Comparison of ENCODE assay signal across 35 cellular contexts in genomic region chr19:17867087-17867486, GRCh38. TPM values are rescaled to one million over a fixed set of nuclear protein-coding genes. Genes with fewer than 3 reads are reported as not detected.
A peak's percentile ranks its signal among the peaks of the same experiment; 100 is the strongest.
DNase-seq lines count a peak whose midpoint lies in the region; ATAC-seq and TF ChIP-seq lines count a peak whose summit lies in the region.
"Had no signal": no experiment of that assay in that cellular context is flagged by ENCODE, and none has a peak within 500 bp of the region (broad histone marks: within the 10 kb centered on the region; RNA-seq: fewer than 3 reads in every experiment).

No MANE protein-coding gene starts in this region.

- H3K9ac ChIP-seq in neural progenitor cell, result no peak overlapping the region
- H3K9ac ChIP-seq: BLaER1, GM23248 had no signal

- H3K4me3 Mint-ChIP-seq in neural progenitor cell, result no peak overlapping the region
- H3K4me3 Mint-ChIP-seq: activated CD4-positive, alpha-beta memory T cell treated with anti-CD3 and anti-CD28 coated beads for 36 hours; activated naive CD8-positive, alpha-beta T cell; HFFc6; immature natural killer cell; memory B cell; stimulated activated naive CD8-positive, alpha-beta T cell treated with anti-CD3 and anti-CD28 coated beads, Interleukin-15, amount 100 ng/mL, for 72 hours; T-helper 1 cell treated with Interleukin-12 subunit alpha and Interleukin-12 subunit beta and Interleukin-4 antibody, amounts not matched to agents 30 μg/mL and 1 μg/mL, for 36 hours had no signal

- no peak for DNase-seq in activated naive CD4-positive, alpha-beta T cell treated with anti-CD3 and anti-CD28 coated beads, Interleukin-2, amount 50 U/mL, for 72 hours (ENCODE audit: low spot score in 2 of 2)
- no peak for DNase-seq in activated naive CD4-positive, alpha-beta T cell treated with Interleukin-2 at 50 U/mL for 16 hours
- DNase-seq in DMS79 (lab: John Stamatoyannopoulos, UW), result peak; percentile 43
- DNase-seq in NCI-H69 (lab: John Stamatoyannopoulos, UW), result peak; percentile 45
- DNase-seq in osteoblast (ENCODE audit: insufficient read length, low spot score, missing footprints), result peak; percentile 85
- DNase-seq in neural progenitor cell (ENCODE audit: low spot score), result no peak
- DNase-seq: activated CD4-positive, alpha-beta memory T cell treated with anti-CD3 and anti-CD28 coated beads for 36 hours; activated CD4-positive, CD25-positive, alpha-beta regulatory T cell treated with anti-CD3 and anti-CD28 coated beads, Interleukin-2, amount 50 U/mL, for 72 hours; colonic mucosa; DND-41; effector memory CD4-positive, alpha-beta T cell; GM23248; HFFc6; immature natural killer cell; IMR-90; left colon; NCI-H1092; NCI-H1694; NCI-H510A; NK-92 treated with Interleukin-12 subunit alpha and Interleukin-12 subunit beta, amount 100 ng/mL, for 24 hours; posterior cingulate gyrus; stimulated activated CD8-positive, alpha-beta memory T cell treated with anti-CD3 and anti-CD28 coated beads, Interleukin-4, amount 100 ng/mL, for 48 hours; stimulated activated naive CD8-positive, alpha-beta T cell treated with anti-CD3 and anti-CD28 coated beads, Interleukin-15, amount 100 ng/mL, for 72 hours; uterus had no signal

- no peak overlapping the region for H2AFZ ChIP-seq in osteoblast (ENCODE audit: low read length)
- H2AFZ ChIP-seq in neural progenitor cell (replicated peaks), result no peak overlapping the region
- H2AFZ ChIP-seq: GM23248 had no signal

- peaks cover 14% of the 10 kb centered on the region for H3K27me3 Mint-ChIP-seq in neural progenitor cell (ENCODE audit: insufficient read depth, low read depth)
- H3K27me3 Mint-ChIP-seq: activated CD4-positive, alpha-beta memory T cell treated with anti-CD3 and anti-CD28 coated beads for 36 hours; activated naive CD8-positive, alpha-beta T cell; stimulated activated naive CD8-positive, alpha-beta T cell treated with anti-CD3 and anti-CD28 coated beads, Interleukin-15, amount 100 ng/mL, for 72 hours had no signal

- H3K79me2 ChIP-seq in osteoblast (ENCODE audit: insufficient read depth, low read length) (peaks cover 10% of the 10 kb centered on the region), neural progenitor cell (ENCODE audit: low read depth) (peaks cover 8% of the 10 kb centered on the region)

- H3K4me1 ChIP-seq in osteoblast (ENCODE audit: insufficient read depth, low read length) (no peaks in the 10 kb centered on the region), neural progenitor cell (no peaks in the 10 kb centered on the region)
- H3K4me1 ChIP-seq: ascending aorta, uterus had no signal

- peak overlapping the region; percentile 30 to 75 for H3K27ac Mint-ChIP-seq in activated naive CD4-positive, alpha-beta T cell treated with anti-CD3 and anti-CD28 coated beads, Interleukin-2, amount 50 U/mL, for 72 hours
- no peak overlapping the region for H3K27ac Mint-ChIP-seq in neural progenitor cell
- H3K27ac Mint-ChIP-seq: activated CD4-positive, alpha-beta memory T cell treated with anti-CD3 and anti-CD28 coated beads for 36 hours; activated naive CD8-positive, alpha-beta T cell; HFFc6; T-helper 1 cell treated with Interleukin-12 subunit alpha and Interleukin-12 subunit beta and Interleukin-4 antibody, amounts not matched to agents 30 μg/mL and 1 μg/mL, for 36 hours had no signal

- H3K4me3 ChIP-seq in osteoblast (ENCODE audit: insufficient read depth, low read length), result no peak overlapping the region
- H3K4me3 ChIP-seq in neural progenitor cell, result no peak overlapping the region
- H3K4me3 ChIP-seq: ascending aorta, BLaER1, cardiac muscle cell, colonic mucosa, GM23248, right atrium auricular region, SK-N-MC, uterus had no signal

- TF ChIP-seq CTCF in osteoblast (IDR thresholded peaks at IDR 0.05; ENCODE audit: extremely low read depth, low read depth, low read length) (no peak), neural progenitor cell (IDR thresholded peaks at IDR 0.05) (no peak)

- H3K27ac ChIP-seq in osteoblast (ENCODE audit: low read depth, low read length) (no peak overlapping the region), neural progenitor cell (no peak overlapping the region)
- H3K27ac ChIP-seq: ascending aorta, BLaER1, cardiac muscle cell, colonic mucosa, GM23248, right atrium auricular region, SK-N-MC, uterus had no signal

- H3K4me2 ChIP-seq in osteoblast (ENCODE audit: insufficient read depth, low read length) (no peak overlapping the region), neural progenitor cell (no peak overlapping the region)
- H3K4me2 ChIP-seq: BLaER1 had no signal

- peak in 1 of 2 donors; percentile 5 for ATAC-seq in activated naive CD4-positive, alpha-beta T cell treated with anti-CD3 and anti-CD28 coated beads, Interleukin-2, amount 50 U/mL, for 72 hours
- ATAC-seq in GM21526 (IDR thresholded peaks at IDR 0.05; ENCODE audit: low FRiP score, unreplicated experiment), result no peak
- ATAC-seq: left colon; stimulated activated naive CD8-positive, alpha-beta T cell treated with anti-CD3 and anti-CD28 coated beads, Interleukin-15, amount 100 ng/mL, for 72 hours had no signal

- H3K9me3 ChIP-seq in osteoblast (ENCODE audit: low read depth, low read length), result no peaks in the 10 kb centered on the region
- H3K9me3 ChIP-seq in neural progenitor cell (ENCODE audit: low read depth), result no peaks in the 10 kb centered on the region
- H3K9me3 ChIP-seq: ascending aorta, BLaER1, colonic mucosa, right atrium auricular region, uterus had no signal

- H3K27me3 ChIP-seq in osteoblast (ENCODE audit: insufficient read depth, low read length) (peaks cover 37% of the 10 kb centered on the region), neural progenitor cell (peaks cover 38% of the 10 kb centered on the region)

- H3K36me3 ChIP-seq in osteoblast (ENCODE audit: insufficient read depth, low read length), result peaks cover 26% of the 10 kb centered on the region
- H3K36me3 ChIP-seq in neural progenitor cell, result no peaks in the 10 kb centered on the region
- H3K36me3 ChIP-seq: uterus had no signal

- H3K9me3 Mint-ChIP-seq in activated naive CD4-positive, alpha-beta T cell treated with anti-CD3 and anti-CD28 coated beads, Interleukin-2, amount 50 U/mL, for 72 hours, result no peaks in the 10 kb centered on the region
- H3K9me3 Mint-ChIP-seq in neural progenitor cell, result no peaks in the 10 kb centered on the region
- H3K9me3 Mint-ChIP-seq: activated CD4-positive, alpha-beta memory T cell treated with anti-CD3 and anti-CD28 coated beads for 36 hours; HFFc6; immature natural killer cell; memory B cell; stimulated activated naive CD8-positive, alpha-beta T cell treated with anti-CD3 and anti-CD28 coated beads, Interleukin-15, amount 100 ng/mL, for 72 hours; T-helper 1 cell treated with Interleukin-12 subunit alpha and Interleukin-12 subunit beta and Interleukin-4 antibody, amounts not matched to agents 30 μg/mL and 1 μg/mL, for 36 hours had no signal

- peaks cover 49% of the 10 kb centered on the region for H3F3A ChIP-seq in neural progenitor cell (ENCODE audit: low read depth)

- H4K20me1 ChIP-seq in osteoblast (ENCODE audit: insufficient read depth, low read length) (peaks cover 28% of the 10 kb centered on the region), neural progenitor cell (ENCODE audit: low read depth) (peaks cover 29% of the 10 kb centered on the region)

- no peaks in the 10 kb centered on the region for H3K4me1 Mint-ChIP-seq in neural progenitor cell

- peaks cover 16 to 18% of the 10 kb centered on the region in 2 donors for H3K36me3 Mint-ChIP-seq in activated naive CD4-positive, alpha-beta T cell treated with anti-CD3 and anti-CD28 coated beads, Interleukin-2, amount 50 U/mL, for 72 hours
- peaks cover 17% of the 10 kb centered on the region for H3K36me3 Mint-ChIP-seq in neural progenitor cell

RNA-seq across cellular contexts. Expression of gene SLC5A5, which starts 4.7 kb away (rescaled TPM):
- total RNA-seq in activated naive CD4-positive, alpha-beta T cell treated with anti-CD3 and anti-CD28 coated beads, Interleukin-2, amount 50 U/mL, for 72 hours, result 1 to 10 TPM; 1.5 to 2.0 TPM
- total RNA-seq in osteoblast, result under 0.01 TPM in 2 replicates
- total RNA-seq in neural progenitor cell (ENCODE audit: low replicate concordance), result 0.37 and 0.51 TPM in 2 replicates
- total RNA-seq: ascending aorta, colonic mucosa, epithelial cell of proximal tubule, glomerular endothelial cell, GM23248, HFFc6, IMR-90, left colon, right atrium auricular region, uterus had no signal

RNA-seq across cellular contexts. Expression of gene RPL18A, which starts 7.4 kb away (rescaled TPM):
- 1,000 to 10,000 TPM; 3,079 to 3,707 TPM for total RNA-seq in activated naive CD4-positive, alpha-beta T cell treated with anti-CD3 and anti-CD28 coated beads, Interleukin-2, amount 50 U/mL, for 72 hours
- total RNA-seq in osteoblast (786 and 869 TPM in 2 replicates), neural progenitor cell (ENCODE audit: low replicate concordance) (975 and 1,520 TPM in 2 replicates)

RNA-seq across cellular contexts. Expression of gene JAK3, which starts 19.3 kb away (rescaled TPM):
- total RNA-seq in activated naive CD4-positive, alpha-beta T cell treated with anti-CD3 and anti-CD28 coated beads, Interleukin-2, amount 50 U/mL, for 72 hours, result 100 to 1,000 TPM; 204 to 237 TPM
- 1.8 and 2.4 TPM in 2 replicates for total RNA-seq in osteoblast
- 3.4 and 3.9 TPM in 2 replicates for total RNA-seq in neural progenitor cell (ENCODE audit: low replicate concordance)

RNA-seq across cellular contexts. Expression of gene INSL3, which starts 45.8 kb away (rescaled TPM):
- 10 to 100 TPM in 1 of 2 donors, 1 to 10 TPM in 1; 6.3 to 10.5 TPM for total RNA-seq in activated naive CD4-positive, alpha-beta T cell treated with anti-CD3 and anti-CD28 coated beads, Interleukin-2, amount 50 U/mL, for 72 hours
- not detected in 2 replicates for total RNA-seq in osteoblast
- total RNA-seq in neural progenitor cell (ENCODE audit: low replicate concordance), result 0.37 TPM in 1 of 2 replicates, not detected in the other
- total RNA-seq: ascending aorta, colonic mucosa, epithelial cell of proximal tubule, glomerular endothelial cell, GM23248, HFFc6, IMR-90, left colon, right atrium auricular region, uterus had no signal

Comparison
In these comparisons a context has a peak if more than half of its experiments do, and no peak if none do; other contexts are left out.
1. DNase-seq: peak in DMS79 (single experiment), NCI-H69 (single experiment) and osteoblast (single experiment); none in activated naive CD4-positive, alpha-beta T cell treated with anti-CD3 and anti-CD28 coated beads, Interleukin-2, amount 50 U/mL, for 72 hours (0 of 2), activated naive CD4-positive, alpha-beta T cell treated with Interleukin-2 at 50 U/mL for 16 hours (single experiment) and neural progenitor cell (single experiment).
2. RNA of gene JAK3, which starts 19.3 kb away (total RNA-seq): 204 to 237 TPM in activated naive CD4-positive, alpha-beta T cell treated with anti-CD3 and anti-CD28 coated beads, Interleukin-2, amount 50 U/mL, for 72 hours; 3.4 to 3.9 TPM in neural progenitor cell and 1.8 to 2.4 TPM in osteoblast; every median in the first group is over 10 times any median in the second.